ENCODE assay signal across 18 cellular contexts in genomic region chr9:6330958-6331634, GRCh38. TPM values are rescaled to one million over a fixed set of nuclear protein-coding genes. Genes with fewer than 3 reads are reported as not detected.
DNase-seq lines count a peak whose midpoint lies in the region; ATAC-seq, FAIRE-seq and TF ChIP-seq lines count a peak whose summit lies in the region.
"Had no signal": no experiment of that assay in that cellular context is flagged by ENCODE, and none has a peak within 500 bp of the region (broad histone marks: within the 10 kb centered on the region; RNA-seq: fewer than 3 reads in every experiment).

No MANE protein-coding gene starts in this region.

- peaks cover 3% of the 10 kb centered on the region for H3K36me3 Mint-ChIP-seq in astrocyte (ENCODE audit: low read depth, unreplicated experiment)
- H3K36me3 Mint-ChIP-seq: CD4-positive, CD25-positive, alpha-beta regulatory T cell had no signal

- no peaks in the 10 kb centered on the region for H3F3A ChIP-seq in GM23248 (ENCODE audit: insufficient read depth)

- no peaks in the 10 kb centered on the region for H3K9me2 ChIP-seq in GM23248 (ENCODE audit: insufficient read depth)

- H3K9me3 ChIP-seq in GM23248 (ENCODE audit: low read depth) (no peaks in the 10 kb centered on the region), astrocyte (ENCODE audit: insufficient read depth, low read depth, low read length) (no peaks in the 10 kb centered on the region)

- H3K27me3 ChIP-seq in GM23248 (replicated peaks; ENCODE audit: insufficient read depth) (peaks cover 6% of the 10 kb centered on the region; the same call in 1 of the 2 replicates), astrocyte (ENCODE audit: insufficient read depth, low read length) (no peaks in the 10 kb centered on the region)

- H3K4me2 ChIP-seq in GM23248 (ENCODE audit: unreplicated experiment) (no peak overlapping the region), astrocyte (ENCODE audit: low read length) (no peak overlapping the region)
- H3K4me2 ChIP-seq: GM23338 had no signal

- H3K36me3 ChIP-seq in GM23248 (ENCODE audit: low read depth) (no peaks in the 10 kb centered on the region), astrocyte (ENCODE audit: insufficient read depth, low read length) (no peaks in the 10 kb centered on the region)

- no peak overlapping the region for H3K4me3 ChIP-seq in GM23248
- H3K4me3 ChIP-seq in astrocyte (ENCODE audit: insufficient read depth, low read depth, low read length) = no peak overlapping the region
- no peak overlapping the region for H3K4me3 ChIP-seq in fibroblast of pulmonary artery (replicated peaks; ENCODE audit: low read depth, low read length)
- H3K4me3 ChIP-seq: GM12878, GM23338, K562 had no signal

- H3K4me1 Mint-ChIP-seq in astrocyte (ENCODE audit: low read depth, unreplicated experiment) = peaks cover 13% of the 10 kb centered on the region
- H3K4me1 Mint-ChIP-seq: CD4-positive, CD25-positive, alpha-beta regulatory T cell had no signal

- peaks cover 11% of the 10 kb centered on the region for H3K9me3 Mint-ChIP-seq in astrocyte (ENCODE audit: unreplicated experiment)

- no peak overlapping the region for H3K27ac ChIP-seq in GM23248
- no peak overlapping the region for H3K27ac ChIP-seq in astrocyte (ENCODE audit: low read depth, low read length)

- no peaks in the 10 kb centered on the region for H4K20me1 ChIP-seq in GM23248 (ENCODE audit: insufficient read depth)
- H4K20me1 ChIP-seq in astrocyte (ENCODE audit: insufficient read depth, low read length) = no peaks in the 10 kb centered on the region

- H3K4me1 ChIP-seq in GM23248 (ENCODE audit: insufficient read depth) = no peaks in the 10 kb centered on the region
- no peaks in the 10 kb centered on the region for H3K4me1 ChIP-seq in astrocyte (ENCODE audit: insufficient read depth, low read length)

- H3K79me2 ChIP-seq in GM23248 (ENCODE audit: insufficient read depth) (no peaks in the 10 kb centered on the region), astrocyte (ENCODE audit: insufficient read depth, low read length) (no peaks in the 10 kb centered on the region)

- no peak for FAIRE-seq in astrocyte (lab: Jason Lieb, UNC)
- FAIRE-seq: GM12878, K562 had no signal

- H2AFZ ChIP-seq in GM23248 (no peak overlapping the region), astrocyte (ENCODE audit: low read depth, low read length) (no peak overlapping the region)
- H2AFZ ChIP-seq: GM23338 had no signal

- 64 to 66% methylated on average over 4 of the region's 4 CpGs for WGBS in GM23248 (ENCODE audit: low coverage in 1 of 2, low lambda C conversion rate in 2 of 2, missing lambda C conversion rate in 2 of 2), 2 experiments

- peak overlapping the region; percentile 4 for H3K27ac Mint-ChIP-seq in astrocyte (ENCODE audit: unreplicated experiment)
- H3K27ac Mint-ChIP-seq: CD4-positive, CD25-positive, alpha-beta regulatory T cell; GM23338 had no signal

- DNase-seq in GM23248 (peak; percentile 9), astrocyte (ENCODE audit: low read depth) (no peak), fibroblast of pulmonary artery (ENCODE audit: low read depth) (peak; percentile 10), pulmonary artery endothelial cell (ENCODE audit: low read depth, low spot score) (peak; percentile 57), G401 (ENCODE audit: low spot score) (no peak)
- no peak for DNase-seq in activated T-cell treated with anti-CD3 and anti-CD28 coated beads, Interleukin-2, amount 50 U/mL, for 48 hours
- no peak for DNase-seq in activated CD4-positive, alpha-beta T cell treated with anti-CD3 and anti-CD28 coated beads, Interleukin-2, amount 50 U/mL, for 48 hours
- DNase-seq: Calu3; CD4-positive, CD25-positive, alpha-beta regulatory T cell; DMS 273 treated with DMSO at 0.1 percent for 48 hours; H7 had no signal

- ATAC-seq in HG02852 (IDR thresholded peaks at IDR 0.05; ENCODE audit: unreplicated experiment) = no peak
- ATAC-seq: GM12878, GM23338, K562 had no signal

- no peaks in the 10 kb centered on the region for H3K27me3 Mint-ChIP-seq in astrocyte (ENCODE audit: low read depth, unreplicated experiment)

- H3K9ac ChIP-seq in GM23248 (no peak overlapping the region), astrocyte (ENCODE audit: low read length) (no peak overlapping the region)

- no peak for TF ChIP-seq CTCF in astrocyte (IDR thresholded peaks at IDR 0.05; ENCODE audit: insufficient read depth, low read depth, low read length)
- TF ChIP-seq CTCF in fibroblast of pulmonary artery (IDR thresholded peaks at IDR 0.05; ENCODE audit: low read length, missing control alignments) = no peak

- no peak overlapping the region for H3K4me3 Mint-ChIP-seq in astrocyte (ENCODE audit: unreplicated experiment)
- H3K4me3 Mint-ChIP-seq: CD4-positive, CD25-positive, alpha-beta regulatory T cell; GM23338 had no signal

- in situ Hi-C loops in GM23248 (cut with MboI) = no loop called here
- in situ Hi-C loops in G401 (cut with HindIII; ENCODE audit: low sequenced_read_pairs) = no loop called here

RNA-seq across cellular contexts. Expression of gene TPD52L3, which starts 2.9 kb away (rescaled TPM):
- total RNA-seq in GM23248 (2014; rRNA removed; shearing (Covaris generic)) = not detected in 2 replicates
- not detected in 2 replicates for polyA plus RNA-seq in GM23248 (2016; fragmentation: Nextera tagmentation; extraction: Ambion mirVana)
- total RNA-seq in astrocyte (not detected in 2 replicates), pulmonary artery endothelial cell (not detected in 2 replicates)
- not detected in 2 replicates for total RNA-seq in G401 (2014; rRNA removed; shearing (Covaris generic))
- total RNA-seq: A673; Calu3; CD4-positive, CD25-positive, alpha-beta regulatory T cell; Daoy; GM12878; GM23338; H7; K562 had no signal
- polyA plus RNA-seq: BJ; CD4-positive, CD25-positive, alpha-beta regulatory T cell; GM12878; GM23338; K562 had no signal

Comparison
In these comparisons a context has a peak if more than half of its experiments do, and no peak if none do; other contexts are left out.
1. DNase-seq: peak in GM23248 (single experiment), fibroblast of pulmonary artery (single experiment) and pulmonary artery endothelial cell (single experiment); none in astrocyte (single experiment), G401 (single experiment), activated T-cell treated with anti-CD3 and anti-CD28 coated beads, Interleukin-2, amount 50 U/mL, for 48 hours (0 of 2) and activated CD4-positive, alpha-beta T cell treated with anti-CD3 and anti-CD28 coated beads, Interleukin-2, amount 50 U/mL, for 48 hours (0 of 2).